ENCODE assay signal across 33 cellular contexts in the genomic region with DNA sequence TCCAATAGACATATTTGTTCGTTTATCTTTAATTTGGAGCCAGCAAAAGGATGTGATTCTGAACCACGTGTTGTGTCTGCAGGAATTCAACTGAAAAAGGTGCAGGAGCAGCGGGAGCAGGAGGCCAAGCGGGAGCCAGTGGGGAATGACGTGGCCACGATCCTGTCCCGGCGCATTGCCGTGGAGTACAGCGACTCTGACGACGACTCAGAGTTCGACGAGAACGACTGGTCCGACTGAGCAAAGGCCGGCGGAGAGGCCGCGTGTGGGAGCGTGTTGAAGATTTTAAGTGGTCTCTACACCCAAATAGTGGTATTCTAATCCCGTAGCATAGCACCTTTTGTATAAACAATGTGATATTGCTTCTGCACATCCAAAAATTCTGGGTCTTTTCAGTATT.
DNase-seq lines count a peak whose midpoint lies in the region; ATAC-seq and TF ChIP-seq lines count a peak whose summit lies in the region.
"Had no signal": no experiment of that assay in that cellular context is flagged by ENCODE, and none has a peak within 500 bp of the region (broad histone marks: within the 10 kb centered on the region; RNA-seq: fewer than 3 reads in every experiment).

No MANE protein-coding gene starts in this region.

- H3K4me1 ChIP-seq in esophagus muscularis mucosa, result no peaks in the 10 kb centered on the region
- H3K4me1 ChIP-seq: A549, BE2C, Caco-2 had no signal

- H3K9me3 ChIP-seq in esophagus muscularis mucosa, result peaks cover 0 to 13% (median 8%) of the 10 kb centered on the region in 4 donors
- H3K9me3 ChIP-seq: A549, BE2C, Caco-2 had no signal

- no peak for ATAC-seq in HG02840 (IDR thresholded peaks at IDR 0.05; ENCODE audit: low FRiP score, unreplicated experiment)
- ATAC-seq in HG02798 (IDR thresholded peaks at IDR 0.05; ENCODE audit: poor library complexity, unreplicated experiment), result no peak
- ATAC-seq: A549; CD8-positive, alpha-beta T cell had no signal

- H3K4me3 Mint-ChIP-seq in glutamatergic neuron (ENCODE audit: unreplicated experiment) (peak overlapping the region; percentile 32), progenitor cell of endocrine pancreas (ENCODE audit: low read depth) (no peak overlapping the region)
- H3K4me3 Mint-ChIP-seq: B cell; CD14-positive monocyte; CD4-positive, alpha-beta memory T cell; CD4-positive, alpha-beta T cell; CD4-positive, CD25-positive, alpha-beta regulatory T cell; CD8-positive, alpha-beta memory T cell; CD8-positive, alpha-beta T cell had no signal

- H3K9me3 Mint-ChIP-seq in glutamatergic neuron (ENCODE audit: unreplicated experiment) (peaks cover 6% of the 10 kb centered on the region), progenitor cell of endocrine pancreas (ENCODE audit: low read depth) (no peaks in the 10 kb centered on the region)

- 94% methylated on average over 22 of the region's 22 CpGs for WGBS in esophagus muscularis mucosa

- H3K36me3 Mint-ChIP-seq in glutamatergic neuron (ENCODE audit: unreplicated experiment) (peaks cover 16% of the 10 kb centered on the region), progenitor cell of endocrine pancreas (ENCODE audit: insufficient read depth) (peaks cover 62% of the 10 kb centered on the region)
- H3K36me3 Mint-ChIP-seq: CD14-positive monocyte; CD4-positive, alpha-beta memory T cell; CD4-positive, CD25-positive, alpha-beta regulatory T cell; CD8-positive, alpha-beta T cell had no signal

- intact Hi-C loops in esophagus muscularis mucosa (cut with DNase I), result no loop called here

- TF ChIP-seq EP300 in esophagus muscularis mucosa (IDR thresholded peaks at IDR 0.05), result no peak

- H3K27ac Mint-ChIP-seq in glutamatergic neuron (ENCODE audit: unreplicated experiment), result no peak overlapping the region
- peak overlapping the region; percentile 1 for H3K27ac Mint-ChIP-seq in progenitor cell of endocrine pancreas
- H3K27ac Mint-ChIP-seq: B cell; CD14-positive monocyte; CD4-positive, alpha-beta memory T cell; CD4-positive, alpha-beta T cell; CD8-positive, alpha-beta memory T cell; CD8-positive, alpha-beta T cell had no signal

- TF ChIP-seq CTCF in esophagus muscularis mucosa (IDR thresholded peaks at IDR 0.05) (no peak), glutamatergic neuron (IDR thresholded peaks at IDR 0.05; ENCODE audit: partially characterized antibody, unreplicated experiment) (no peak), progenitor cell of endocrine pancreas (IDR thresholded peaks at IDR 0.05; ENCODE audit: unreplicated experiment) (no peak)

- peak; percentile 26 for DNase-seq in esophagus muscularis mucosa (ENCODE audit: extremely low spot score)
- no peak for DNase-seq in glutamatergic neuron
- no peak for DNase-seq in progenitor cell of endocrine pancreas (ENCODE audit: low spot score, unreplicated experiment)
- DNase-seq in iPS-NIHi11 (ENCODE audit: low spot score), result no peak
- DNase-seq: 8988T; ACHN; AML-193; BE2C; C1 segment of cervical spinal cord; Caco-2; Calu3; CD4-positive, alpha-beta memory T cell; CD4-positive, alpha-beta T cell; CD4-positive, CD25-positive, alpha-beta regulatory T cell; CD8-positive, alpha-beta memory T cell; CD8-positive, alpha-beta T cell; COR-L47; DMS 273 treated with DMSO at 0.1 percent for 48 hours; DMS153; DMS53; DMS79; DMS79 treated with DMSO at 0.1 percent for 48 hours; DND-41; EL had no signal

- no peak for TF ChIP-seq POLR2A in esophagus muscularis mucosa (IDR thresholded peaks at IDR 0.05; ENCODE audit: low read depth)

- no peak overlapping the region for H3K4me3 ChIP-seq in esophagus muscularis mucosa
- H3K4me3 ChIP-seq: A549; BLaER1; BLaER1 treated with 17β-estradiol and CSF1 and Interleukin-3, amounts not matched to agents 10 nM and 100 nM had no signal

- peaks cover 15% of the 10 kb centered on the region for H3K4me1 Mint-ChIP-seq in glutamatergic neuron (ENCODE audit: low read depth, unreplicated experiment)
- no peaks in the 10 kb centered on the region for H3K4me1 Mint-ChIP-seq in progenitor cell of endocrine pancreas (ENCODE audit: low read depth)
- H3K4me1 Mint-ChIP-seq: B cell; CD14-positive monocyte; CD4-positive, alpha-beta memory T cell; CD4-positive, CD25-positive, alpha-beta regulatory T cell; CD8-positive, alpha-beta memory T cell had no signal

- H3K27me3 Mint-ChIP-seq in glutamatergic neuron (ENCODE audit: unreplicated experiment) (no peaks in the 10 kb centered on the region), progenitor cell of endocrine pancreas (no peaks in the 10 kb centered on the region)

- no peak overlapping the region for H3K27ac ChIP-seq in esophagus muscularis mucosa (replicated peaks in 1 of 4)
- H3K27ac ChIP-seq: 22Rv1; A549; BLaER1; BLaER1 treated with 17β-estradiol and CSF1 and Interleukin-3, amounts not matched to agents 10 nM and 100 nM; C4-2B had no signal

- H3K36me3 ChIP-seq in esophagus muscularis mucosa, result peaks cover 10 to 95% (median 61%) of the 10 kb centered on the region in 4 donors
- H3K36me3 ChIP-seq: BE2C, BLaER1 had no signal

- no peaks in the 10 kb centered on the region for H3K27me3 ChIP-seq in esophagus muscularis mucosa
- H3K27me3 ChIP-seq: BE2C; BLaER1; BLaER1 treated with 17β-estradiol and CSF1 and Interleukin-3, amounts not matched to agents 10 nM and 100 nM had no signal
